In genomic region chr11:32870676-32871075, GRCh38 we compare ENCODE assay signal across 8 cellular contexts. TPM values are rescaled to one million over a fixed set of nuclear protein-coding genes. Genes with fewer than 3 reads are reported as not detected.
DNase-seq lines count a peak whose midpoint lies in the region; ATAC-seq and TF ChIP-seq lines count a peak whose summit lies in the region.

No MANE protein-coding gene starts in this region.

- H4K20me1 ChIP-seq in OCI-LY1 (ENCODE audit: insufficient read depth, low read length): no peaks in the 10 kb centered on the region

- no peaks in the 10 kb centered on the region for H3K79me2 ChIP-seq in OCI-LY1 (ENCODE audit: insufficient read depth, low read length)

- H3K4me3 ChIP-seq in OCI-LY1 (ENCODE audit: low read depth, low read length, poor library complexity, severe bottlenecking) (no peak overlapping the region), breast epithelium (no peak overlapping the region)

- no peak for TF ChIP-seq POLR2A in breast epithelium (IDR thresholded peaks at IDR 0.05)

- no peak overlapping the region for H3K9ac ChIP-seq in OCI-LY1 (ENCODE audit: low read length)

- H3K27me3 ChIP-seq in OCI-LY1 (ENCODE audit: insufficient read depth, low read length) (0 out of 2 replicates have a peak, but pooled peaks cover 2% of the 10 kb centered on the region), breast epithelium (no peaks in the 10 kb centered on the region)

- peak; percentile 12 for DNase-seq in SIG-M5 treated with dmso at 0.1 percent for 504 hours (lab: John Stamatoyannopoulos, UW; ENCODE audit: unreplicated experiment)
- no peak for DNase-seq in SIG-M5 (lab: John Stamatoyannopoulos, UW)
- peak; percentile 10 for DNase-seq in central memory CD4-positive, alpha-beta T cell
- DNase-seq in stimulated activated CD4-positive, alpha-beta T cell treated with anti-CD3 and anti-CD28 coated beads, Interleukin-4, amount 100 ng/mL, for 4 hours: peak; percentile 11 to 19
- DNase-seq in breast epithelium (ENCODE audit: low spot score in 2 of 2): no peak

- H3K27ac ChIP-seq in OCI-LY1 (ENCODE audit: low read depth, low read length, poor library complexity, severe bottlenecking) (no peak overlapping the region), breast epithelium (no peak overlapping the region)

- TF ChIP-seq CTCF in OCI-LY1 (IDR thresholded peaks at IDR 0.05; ENCODE audit: low read length) (peak; percentile 53; the same call in 1 of the 2 replicates), breast epithelium (IDR thresholded peaks at IDR 0.05) (no peak)

- H3K4me1 ChIP-seq in OCI-LY1 (ENCODE audit: insufficient read depth, low read length, severe bottlenecking): no peaks in the 10 kb centered on the region
- H3K4me1 ChIP-seq in breast epithelium: no peaks in the 10 kb centered on the region

- no peaks in the 10 kb centered on the region for H3F3A ChIP-seq in OCI-LY1 (ENCODE audit: insufficient read depth, low read length)

- H3K9me2 ChIP-seq in OCI-LY1 (ENCODE audit: low read depth, low read length): no peaks in the 10 kb centered on the region

- intact Hi-C loops in breast epithelium (cut with DNase I; ENCODE audit: low total_unique reads): no loop called here

- H3K9me3 ChIP-seq in OCI-LY1 (ENCODE audit: low read length) (no peaks in the 10 kb centered on the region), breast epithelium (no peaks in the 10 kb centered on the region)

- no peak overlapping the region for H2AFZ ChIP-seq in OCI-LY1 (ENCODE audit: low read length)

- H3K36me3 ChIP-seq in OCI-LY1 (ENCODE audit: insufficient read depth, low read length) (no peaks in the 10 kb centered on the region), breast epithelium (no peaks in the 10 kb centered on the region)

- H3K4me2 ChIP-seq in OCI-LY1 (ENCODE audit: low read length): no peak overlapping the region

- ATAC-seq in HG03460 (IDR thresholded peaks at IDR 0.05; ENCODE audit: unreplicated experiment): no peak
- no peak for ATAC-seq in GM21515 (IDR thresholded peaks at IDR 0.05; ENCODE audit: unreplicated experiment)

RNA-seq across cellular contexts. Expression of gene QSER1, which starts 21.9 kb away (rescaled TPM):
- 10 to 100 TPM; 34.4 to 55.3 (median 40.6) TPM for total RNA-seq in breast epithelium

RNA-seq across cellular contexts. Expression of gene PRRG4, which starts 40.9 kb away (rescaled TPM):
- total RNA-seq in breast epithelium: 10 to 100 TPM in 1 of 3 donors, 1 to 10 TPM in 2; 2.2 to 25.5 (median 9.5) TPM

Comparison
In these comparisons a context has a peak if more than half of its experiments do, and no peak if none do; other contexts are left out.
1. DNase-seq: peak in SIG-M5 treated with dmso at 0.1 percent for 504 hours (single experiment), central memory CD4-positive, alpha-beta T cell (single experiment) and stimulated activated CD4-positive, alpha-beta T cell treated with anti-CD3 and anti-CD28 coated beads, Interleukin-4, amount 100 ng/mL, for 4 hours (2 of 2); none in SIG-M5 (single experiment) and breast epithelium (0 of 2).